Comparison of ENCODE assay signal across 8 cellular contexts in the genomic region with DNA sequence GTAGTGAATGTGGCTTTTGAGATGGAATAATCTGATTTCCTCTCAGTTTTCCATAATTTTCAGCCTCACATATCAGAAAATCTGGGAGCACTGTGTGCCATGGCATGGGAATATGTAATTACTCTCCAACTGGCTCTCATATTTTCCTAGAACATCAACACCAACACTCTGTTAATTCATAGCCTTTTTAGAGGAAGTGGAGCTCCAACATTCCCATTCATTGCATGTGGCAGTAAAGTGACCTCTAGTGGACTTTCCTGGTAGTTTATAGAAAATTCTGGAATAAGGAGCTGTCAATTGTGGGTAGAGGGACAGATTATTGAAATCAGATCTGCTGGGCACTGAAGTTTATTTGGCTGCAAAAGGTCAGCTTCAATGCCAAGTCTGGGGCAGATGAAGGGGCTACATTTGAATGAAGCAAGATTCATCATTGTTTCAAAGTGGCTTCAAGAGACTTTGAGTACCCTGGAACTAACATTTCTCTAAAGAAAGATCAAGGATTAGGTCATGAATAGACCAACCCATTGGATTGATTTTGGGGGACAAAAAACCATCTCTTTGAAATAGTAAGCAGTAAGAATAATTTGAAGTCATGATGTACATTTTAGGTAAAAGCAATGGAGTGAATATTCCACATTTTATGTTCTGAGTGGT. TPM values are rescaled to one million over a fixed set of nuclear protein-coding genes. Genes with fewer than 3 reads are reported as not detected.
DNase-seq lines count a peak whose midpoint lies in the region; ATAC-seq and TF ChIP-seq lines count a peak whose summit lies in the region.

No MANE protein-coding gene starts in this region.

- no peak overlapping the region for H3K27ac Mint-ChIP-seq in HFFc6

- no peaks in the 10 kb centered on the region for H3F3A ChIP-seq in smooth muscle cell (ENCODE audit: low read depth)

- H3K36me3 Mint-ChIP-seq in HFFc6 (ENCODE audit: low read depth) = no peaks in the 10 kb centered on the region

- TF ChIP-seq CTCF in HFFc6 (IDR thresholded peaks at IDR 0.05) = peak; percentile 88
- TF ChIP-seq CTCF in RWPE1 (conservative IDR thresholded peaks at IDR 0.05; ENCODE audit: low read depth) = peak; percentile 79
- peak; percentile 61 for TF ChIP-seq CTCF in smooth muscle cell (IDR thresholded peaks at IDR 0.05; ENCODE audit: borderline replicate concordance, insufficient read depth, poor library complexity, severe bottlenecking)

- H3K27ac ChIP-seq in RWPE1 (no peak overlapping the region), smooth muscle cell (ENCODE audit: low read depth) (no peak overlapping the region)

- DNase-seq in COLO829 (ENCODE audit: low spot score) = peak; percentile 79
- DNase-seq in HFFc6 = peak; percentile 49
- peak; percentile 62 for DNase-seq in RWPE1 (ENCODE audit: low spot score)
- DNase-seq in globus pallidus (ENCODE audit: low spot score) = peak; percentile 66
- DNase-seq in smooth muscle cell (lab: John Stamatoyannopoulos, UW; ENCODE audit: unreplicated experiment) = no peak
- no peak for DNase-seq in NCI-H1694 treated with DMSO at 0.1 percent for 48 hours (lab: John Stamatoyannopoulos, UW)

- CTCF ChIA-PET in RWPE1 (lab: Yijun Ruan, JAX) = interaction anchor here (0.6 to 1.1 kb wide), 8 partner anchors 35 to 528 kb away, joined by 3 to 6 read pairs (median 4); no protein-coding TSS in a partner anchor

- H3K79me2 ChIP-seq in smooth muscle cell (ENCODE audit: low read depth) = no peaks in the 10 kb centered on the region

- H3K4me3 ChIP-seq in smooth muscle cell = no peak overlapping the region

- H3K27me3 ChIP-seq in smooth muscle cell (ENCODE audit: low read depth) = peaks cover 7% of the 10 kb centered on the region

- no peak for ATAC-seq in GM21825 (IDR thresholded peaks at IDR 0.05; ENCODE audit: unreplicated experiment)
- ATAC-seq in HG03342 (IDR thresholded peaks at IDR 0.05; ENCODE audit: unreplicated experiment) = no peak

- H3K9me3 Mint-ChIP-seq in HFFc6 = no peaks in the 10 kb centered on the region

- no peak overlapping the region for H3K9ac ChIP-seq in smooth muscle cell (ENCODE audit: low read depth)

- peaks cover 12% of the 10 kb centered on the region; the same call in 1 of the 2 replicates for H3K4me1 Mint-ChIP-seq in HFFc6 (ENCODE audit: low read depth)

- H3K27me3 Mint-ChIP-seq in HFFc6 (ENCODE audit: insufficient read depth) = peaks cover 20% of the 10 kb centered on the region

- POLR2A ChIA-PET in RWPE1 (lab: Yijun Ruan, JAX; ENCODE audit: low non-redundant PET) = no interaction called here

- peak overlapping the region; percentile 35 for H2AFZ ChIP-seq in smooth muscle cell (ENCODE audit: low read depth)

- H4K20me1 ChIP-seq in smooth muscle cell (ENCODE audit: low read depth) = no peaks in the 10 kb centered on the region

- H3K4me1 ChIP-seq in smooth muscle cell (ENCODE audit: low read depth) = peaks cover 13% of the 10 kb centered on the region

- no peak overlapping the region for H3K4me2 ChIP-seq in smooth muscle cell

- no peak overlapping the region for H3K4me3 Mint-ChIP-seq in HFFc6

- H3K9me3 ChIP-seq in smooth muscle cell (replicated peaks; ENCODE audit: low read depth) = no peaks in the 10 kb centered on the region

- H3K36me3 ChIP-seq in smooth muscle cell (ENCODE audit: low read depth) = no peaks in the 10 kb centered on the region

RNA-seq across cellular contexts. Expression of a gene that starts 23.6 kb away (rescaled TPM):
- not detected for total RNA-seq in HFFc6 (2021; fragmentation: NEBNext Ultra II Directional; extraction: Animal tissue kit (Norgen Biotek cat#: 25700))
- not detected in 2 replicates for total RNA-seq in smooth muscle cell
- 0.10 and 0.14 TPM in 2 replicates for polyA plus RNA-seq in smooth muscle cell

Comparison
In these comparisons a context has a peak if more than half of its experiments do, and no peak if none do; other contexts are left out.
1. DNase-seq: peak in COLO829 (single experiment), HFFc6 (single experiment), RWPE1 (single experiment) and globus pallidus (single experiment); none in smooth muscle cell (single experiment) and NCI-H1694 treated with DMSO at 0.1 percent for 48 hours (single experiment).
2. Peak in every context shown above with its lines, with median percentiles within 50 percentile points of each other: CTCF ChIP-seq.